8 cellular contexts compared by ENCODE assay signal in the genomic region with DNA sequence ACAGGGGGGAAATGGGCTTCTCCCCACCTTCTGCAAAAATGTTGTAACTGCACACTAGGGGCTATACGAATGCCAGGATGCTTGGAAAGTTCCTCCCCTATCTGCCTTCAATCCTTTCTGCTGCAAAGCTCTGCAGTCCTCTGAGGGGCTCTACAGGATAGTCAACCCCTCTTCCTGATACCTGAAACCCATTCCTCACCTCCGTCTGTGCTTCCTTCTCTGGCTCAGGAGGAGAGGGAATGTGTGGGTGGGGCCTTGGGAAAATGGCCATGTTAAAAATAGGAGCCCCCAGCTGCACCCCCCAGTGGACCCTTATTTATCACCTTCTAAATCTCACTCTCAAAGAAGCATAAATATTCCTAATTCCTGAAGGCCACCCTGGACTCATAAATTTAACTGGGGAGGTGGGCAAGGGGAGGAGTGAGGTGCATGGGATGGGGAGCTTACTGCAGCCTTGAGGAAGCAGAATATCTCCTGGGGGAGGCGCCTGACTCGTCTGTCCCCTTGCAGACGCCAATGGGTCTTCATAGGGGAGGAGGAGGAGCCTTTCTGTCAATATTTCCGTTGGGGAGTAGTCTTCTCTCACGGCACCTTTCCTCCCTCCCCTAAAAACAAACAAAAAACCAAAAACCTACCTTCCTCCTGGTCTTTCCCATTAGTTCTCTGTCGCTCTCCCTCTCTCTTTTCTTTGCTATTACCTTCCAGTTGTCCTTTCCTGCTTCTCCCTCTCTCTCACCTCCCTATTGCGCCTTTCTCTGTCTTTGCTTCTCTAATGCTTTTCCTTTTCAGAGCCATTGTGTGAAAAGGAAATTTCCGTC. TPM values are rescaled to one million over a fixed set of nuclear protein-coding genes. Genes with fewer than 3 reads are reported as not detected.
DNase-seq lines count a peak whose midpoint lies in the region; ATAC-seq and TF ChIP-seq lines count a peak whose summit lies in the region.

No MANE protein-coding gene starts in this region.

- H3K4me1 Mint-ChIP-seq in natural killer cell treated with Interleukin-12 subunit alpha and Interleukin-12 subunit beta and Interleukin-15 and Interleukin-18, amount 100 ng/mL, for 72 hours (ENCODE audit: low read depth in 2 of 2): peaks cover 13 to 27% of the 10 kb centered on the region in 2 donors

- DNase-seq in DMS53 treated with DMSO at 0.1 percent for 48 hours (lab: John Stamatoyannopoulos, UW; ENCODE audit: unreplicated experiment): peak; percentile 44
- DNase-seq in SK-MEL-5 (ENCODE audit: low read depth, low spot score): peak; percentile 48
- no peak for DNase-seq in colonic mucosa
- DNase-seq in T1000 (lab: John Stamatoyannopoulos, UW): no peak
- no peak for DNase-seq in natural killer cell treated with Interleukin-12 subunit alpha and Interleukin-12 subunit beta and Interleukin-15 and Interleukin-18, amount 100 ng/mL, for 72 hours (ENCODE audit: low spot score)

- no peak for TF ChIP-seq EP300 in neural cell (conservative IDR thresholded peaks at IDR 0.05; ENCODE audit: poor library complexity, severe bottlenecking)

- no peaks in the 10 kb centered on the region for H3K27me3 ChIP-seq in HUES48 (ENCODE audit: control insufficient read depth, insufficient read depth, low read length)
- H3K27me3 ChIP-seq in colonic mucosa: no peaks in the 10 kb centered on the region
- no peaks in the 10 kb centered on the region for H3K27me3 ChIP-seq in neural cell (ENCODE audit: insufficient read depth, low read depth, low read length)

- peak overlapping the region; percentile 54 for H2AFZ ChIP-seq in neural cell (ENCODE audit: low read depth, low read length)

- H3K9me2 ChIP-seq in neural cell (ENCODE audit: insufficient read depth, low read length): no peaks in the 10 kb centered on the region

- no peak for ATAC-seq in HG03565 (IDR thresholded peaks at IDR 0.05; ENCODE audit: unreplicated experiment)
- no peak for ATAC-seq in natural killer cell treated with Interleukin-12 subunit alpha and Interleukin-12 subunit beta and Interleukin-15 and Interleukin-18, amount 100 ng/mL, for 72 hours

- peak overlapping the region; percentile 56 for H3K9ac ChIP-seq in HUES48 (ENCODE audit: low read depth, low read length)
- peak overlapping the region; percentile 81 to 89 for H3K9ac ChIP-seq in colonic mucosa (ENCODE audit: low read depth in 2 of 2, low read length in 2 of 2)
- peak overlapping the region; percentile 94 for H3K9ac ChIP-seq in neural cell (ENCODE audit: low read length)

- TF ChIP-seq RAD21 in neural cell (conservative IDR thresholded peaks at IDR 0.05): no peak

- H3K4me3 Mint-ChIP-seq in natural killer cell treated with Interleukin-12 subunit alpha and Interleukin-12 subunit beta and Interleukin-15 and Interleukin-18, amount 100 ng/mL, for 72 hours: no peak overlapping the region

- intact Hi-C loops in colonic mucosa (cut with DNase I): loop anchor here (10.0 kb wide), 1 partner anchor 353 kb away; the partner anchor contains the start of genes HOXC8 and HOXC9

- no peaks in the 10 kb centered on the region for H4K20me1 ChIP-seq in neural cell (ENCODE audit: insufficient read depth)

- H3K4me3 ChIP-seq in HUES48 (ENCODE audit: low read depth, low read length): peak overlapping the region; percentile 81
- peak overlapping the region; percentile 41 for H3K4me3 ChIP-seq in colonic mucosa
- H3K4me3 ChIP-seq in neural cell (ENCODE audit: low read length): peak overlapping the region; percentile 68

- H3K79me2 ChIP-seq in neural cell (replicated peaks; ENCODE audit: insufficient read depth, low read length): peaks cover 17% of the 10 kb centered on the region

- peak overlapping the region; percentile 84 for H3K4me2 ChIP-seq in neural cell (ENCODE audit: low read length)

- H3K36me3 ChIP-seq in HUES48 (ENCODE audit: control insufficient read depth, insufficient read depth, low read length) (no peaks in the 10 kb centered on the region), colonic mucosa (no peaks in the 10 kb centered on the region), neural cell (ENCODE audit: insufficient read depth, low read length) (no peaks in the 10 kb centered on the region)

- H3K36me3 Mint-ChIP-seq in natural killer cell treated with Interleukin-12 subunit alpha and Interleukin-12 subunit beta and Interleukin-15 and Interleukin-18, amount 100 ng/mL, for 72 hours: no peaks in the 10 kb centered on the region

- no peaks in the 10 kb centered on the region for H3K9me3 Mint-ChIP-seq in natural killer cell treated with Interleukin-12 subunit alpha and Interleukin-12 subunit beta and Interleukin-15 and Interleukin-18, amount 100 ng/mL, for 72 hours

- H3K4me1 ChIP-seq in HUES48 (ENCODE audit: control insufficient read depth, insufficient read depth, low read length) (peaks cover 57% of the 10 kb centered on the region), colonic mucosa (no peaks in the 10 kb centered on the region)

- TF ChIP-seq CTCF in colonic mucosa (IDR thresholded peaks at IDR 0.05): no peak
- no peak for TF ChIP-seq CTCF in neural cell (IDR thresholded peaks at IDR 0.05; ENCODE audit: poor library complexity, severe bottlenecking)

- no peaks in the 10 kb centered on the region for H3K27me3 Mint-ChIP-seq in natural killer cell treated with Interleukin-12 subunit alpha and Interleukin-12 subunit beta and Interleukin-15 and Interleukin-18, amount 100 ng/mL, for 72 hours

- in situ Hi-C loops in SK-MEL-5 (cut with HindIII; ENCODE audit: low pct_unique_long_range_greater_than_20kb, low sequenced_read_pairs): no loop called here

- peaks cover 4% of the 10 kb centered on the region for H3F3A ChIP-seq in neural cell (ENCODE audit: insufficient read depth, low read length, poor library complexity, severe bottlenecking)

- H3K9me3 ChIP-seq in HUES48 (ENCODE audit: control insufficient read depth, insufficient read depth, low read length) (no peaks in the 10 kb centered on the region), colonic mucosa (no peaks in the 10 kb centered on the region), neural cell (ENCODE audit: low read length) (no peaks in the 10 kb centered on the region)

- H3K27ac ChIP-seq in HUES48 (ENCODE audit: low read depth, low read length) (peak overlapping the region; percentile 67), colonic mucosa (peak overlapping the region; percentile 75), neural cell (ENCODE audit: low read length) (peak overlapping the region; percentile 99)

- no peak overlapping the region for H3K27ac Mint-ChIP-seq in natural killer cell treated with Interleukin-12 subunit alpha and Interleukin-12 subunit beta and Interleukin-15 and Interleukin-18, amount 100 ng/mL, for 72 hours

TF ChIP-seq in neural cell, 6 proteins besides CTCF, POLR2A, EP300 and RAD21:
- TF ChIP-seq TAF1 (IDR thresholded peaks at IDR 0.05; ENCODE audit: low read depth) (peak; percentile 30), EZH2 (IDR thresholded peaks at IDR 0.05; ENCODE audit: borderline replicate concordance, insufficient read depth, low read length, poor library complexity, severe bottlenecking) (no peak)

RNA-seq across cellular contexts. Expression of gene GPR84, which starts 6.3 kb away (rescaled TPM):
- 0.11 TPM in 1 of 2 replicates, not detected in the other for total RNA-seq in SK-MEL-5 (2014; rRNA removed; shearing (Covaris generic))
- 0.25 and 0.76 TPM in 2 replicates for polyA plus RNA-seq in SK-MEL-5 (2015; cell fraction: cytosol; rRNA removed)
- polyA plus RNA-seq in SK-MEL-5 (2015; cell fraction: nucleus; rRNA removed): 0.52 and 0.73 TPM in 2 replicates
- under 1 TPM in 1 of 2 donors, not detected in 1; 0.21 TPM for total RNA-seq in colonic mucosa
- not detected in 2 replicates for polyA plus RNA-seq in neural cell
- not detected in 2 replicates for polyA minus RNA-seq in neural cell
- total RNA-seq in natural killer cell treated with Interleukin-12 subunit alpha and Interleukin-12 subunit beta and Interleukin-15 and Interleukin-18, amount 100 ng/mL, for 72 hours: 10 to 100 TPM; 23.5 to 91.5 TPM

RNA-seq across cellular contexts. Expression of gene ZNF385A, which starts 26.5 kb away (rescaled TPM):
- total RNA-seq in SK-MEL-5 (2014; rRNA removed; shearing (Covaris generic)): 1.1 and 3.1 TPM in 2 replicates
- 21.9 and 26.3 TPM in 2 replicates for polyA plus RNA-seq in SK-MEL-5 (2015; cell fraction: cytosol; rRNA removed)
- polyA plus RNA-seq in SK-MEL-5 (2015; cell fraction: nucleus; rRNA removed): 2.1 and 3.5 TPM in 2 replicates
- 1 to 10 TPM; 3.8 to 7.3 TPM for total RNA-seq in colonic mucosa
- polyA plus RNA-seq in neural cell: 0.46 TPM in 1 of 2 replicates, not detected in the other
- polyA minus RNA-seq in neural cell: 1.5 TPM in 1 of 2 replicates, not detected in the other
- 1 to 10 TPM; 1.1 to 1.5 TPM for total RNA-seq in natural killer cell treated with Interleukin-12 subunit alpha and Interleukin-12 subunit beta and Interleukin-15 and Interleukin-18, amount 100 ng/mL, for 72 hours

RNA-seq across cellular contexts. Expression of gene COPZ1, which starts 33.1 kb away (rescaled TPM):
- total RNA-seq in SK-MEL-5 (2014; rRNA removed; shearing (Covaris generic)): 273 and 325 TPM in 2 replicates
- 216 and 226 TPM in 2 replicates for polyA plus RNA-seq in SK-MEL-5 (2015; cell fraction: cytosol; rRNA removed)
- polyA plus RNA-seq in SK-MEL-5 (2015; cell fraction: nucleus; rRNA removed): 95.6 and 116 TPM in 2 replicates
- total RNA-seq in colonic mucosa: 100 to 1,000 TPM; 164 to 173 TPM
- 159 and 192 TPM in 2 replicates for polyA plus RNA-seq in neural cell
- 90.3 and 97.5 TPM in 2 replicates for polyA minus RNA-seq in neural cell
- total RNA-seq in natural killer cell treated with Interleukin-12 subunit alpha and Interleukin-12 subunit beta and Interleukin-15 and Interleukin-18, amount 100 ng/mL, for 72 hours: 100 to 1,000 TPM; 111 to 158 TPM

RNA-seq across cellular contexts. Expression of gene NFE2, which starts 57.2 kb away (rescaled TPM):
- total RNA-seq in SK-MEL-5 (2014; rRNA removed; shearing (Covaris generic)): 0.32 TPM in 1 of 2 replicates, not detected in the other
- 0.23 and 0.44 TPM in 2 replicates for polyA plus RNA-seq in SK-MEL-5 (2015; cell fraction: cytosol; rRNA removed)
- 0.33 TPM in 2 replicates for polyA plus RNA-seq in SK-MEL-5 (2015; cell fraction: nucleus; rRNA removed)
- under 1 TPM in 1 of 2 donors, not detected in 1; 0.30 TPM for total RNA-seq in colonic mucosa
- polyA plus RNA-seq in neural cell: not detected in 2 replicates
- polyA minus RNA-seq in neural cell: not detected in 2 replicates
- total RNA-seq in natural killer cell treated with Interleukin-12 subunit alpha and Interleukin-12 subunit beta and Interleukin-15 and Interleukin-18, amount 100 ng/mL, for 72 hours: 1 to 10 TPM in 1 of 2 donors, not detected in 1; 3.7 TPM

Comparison
In these comparisons a context has a peak if more than half of its experiments do, and no peak if none do; other contexts are left out.
1. DNase-seq: peak in DMS53 treated with DMSO at 0.1 percent for 48 hours (single experiment) and SK-MEL-5 (single experiment); none in colonic mucosa (single experiment), T1000 (single experiment) and natural killer cell treated with Interleukin-12 subunit alpha and Interleukin-12 subunit beta and Interleukin-15 and Interleukin-18, amount 100 ng/mL, for 72 hours (single experiment).
2. RNA of gene GPR84, which starts 6.3 kb away (total RNA-seq): 23.5 to 91.5 TPM in natural killer cell treated with Interleukin-12 subunit alpha and Interleukin-12 subunit beta and Interleukin-15 and Interleukin-18, amount 100 ng/mL, for 72 hours; 0.21 TPM in colonic mucosa and 0.11 TPM in SK-MEL-5; every median in the first group is over 10 times any median in the second.
3. Peak in every context shown above with its lines, with median percentiles within 50 percentile points of each other: H3K27ac ChIP-seq, H3K4me3 ChIP-seq and H3K9ac ChIP-seq.